Comparison of ENCODE assay signal across 10 cellular contexts in the genomic region with DNA sequence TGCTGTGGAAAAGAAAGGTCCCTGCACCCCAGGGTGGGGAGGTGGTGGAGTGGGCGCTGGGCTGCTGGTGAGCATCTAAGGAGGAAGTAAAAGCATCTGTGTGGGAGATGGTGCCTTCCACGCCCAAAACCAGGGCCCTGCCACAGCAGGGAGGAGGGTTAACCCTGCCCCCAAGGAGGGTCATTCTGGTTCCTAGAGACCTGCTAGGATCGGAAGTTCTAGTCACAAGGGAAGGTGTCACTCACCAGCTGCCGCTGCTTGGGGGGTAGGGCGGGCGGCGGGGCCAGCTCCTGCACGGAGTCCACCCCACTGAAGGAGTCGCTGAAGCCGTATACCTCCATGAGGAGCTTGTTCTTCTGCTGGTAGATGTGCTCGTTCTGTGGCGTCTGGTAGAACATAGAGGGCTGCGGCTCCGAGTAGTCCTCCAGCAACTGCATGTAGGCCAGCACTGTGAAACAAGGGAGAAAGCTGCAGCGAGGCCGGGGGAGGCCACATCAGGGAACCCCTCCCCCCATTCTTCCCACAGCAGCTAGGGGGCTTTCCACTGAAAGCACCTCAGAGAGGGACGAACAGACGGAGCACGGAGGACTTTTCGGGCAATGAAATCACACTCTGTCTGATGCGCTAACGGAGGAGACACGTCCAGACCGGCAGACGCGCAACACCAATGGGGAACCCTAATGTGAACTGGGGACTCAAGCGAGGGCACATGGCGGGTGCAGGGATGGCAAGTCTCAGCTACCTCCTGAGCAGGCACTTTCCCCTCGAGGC.
DNase-seq lines count a peak whose midpoint lies in the region; ATAC-seq and TF ChIP-seq lines count a peak whose summit lies in the region.
"Had no signal": no experiment of that assay in that cellular context is flagged by ENCODE, and none has a peak within 500 bp of the region (broad histone marks: within the 10 kb centered on the region; RNA-seq: fewer than 3 reads in every experiment).

No MANE protein-coding gene starts in this region.

- H3K9me3 Mint-ChIP-seq in activated CD4-positive, alpha-beta memory T cell treated with anti-CD3 and anti-CD28 coated beads, Interleukin-2, amount 10 ng/mL, durations not matched to agents 7 days and 5 days, result no peaks in the 10 kb centered on the region
- H3K9me3 Mint-ChIP-seq: activated naive CD4-positive, alpha-beta T cell treated with anti-CD3 and anti-CD28 coated beads, Interleukin-2, amount 10 ng/mL, durations not matched to agents 7 days and 5 days had no signal

- H3K4me2 ChIP-seq in osteoblast (ENCODE audit: insufficient read depth, low read length), result no peak overlapping the region

- no peak overlapping the region for H3K27ac ChIP-seq in osteoblast (ENCODE audit: low read depth, low read length)
- H3K27ac ChIP-seq: SK-N-MC had no signal

- H3K27me3 ChIP-seq in osteoblast (ENCODE audit: insufficient read depth, low read length), result no peaks in the 10 kb centered on the region

- no peaks in the 10 kb centered on the region for H3K79me2 ChIP-seq in osteoblast (ENCODE audit: insufficient read depth, low read length)

- intact Hi-C loops in sciatic nerve (cut with DNase I), result no loop called here

- no peak overlapping the region for H3K4me3 ChIP-seq in osteoblast (ENCODE audit: insufficient read depth, low read length)
- H3K4me3 ChIP-seq: SK-N-MC had no signal

- H3K27me3 Mint-ChIP-seq in activated CD4-positive, alpha-beta memory T cell treated with anti-CD3 and anti-CD28 coated beads, Interleukin-2, amount 10 ng/mL, durations not matched to agents 7 days and 5 days, result no peaks in the 10 kb centered on the region
- H3K27me3 Mint-ChIP-seq: activated naive CD4-positive, alpha-beta T cell treated with anti-CD3 and anti-CD28 coated beads, Interleukin-2, amount 10 ng/mL, durations not matched to agents 7 days and 5 days had no signal

- H3K4me3 Mint-ChIP-seq in activated CD4-positive, alpha-beta memory T cell treated with anti-CD3 and anti-CD28 coated beads, Interleukin-2, amount 10 ng/mL, durations not matched to agents 7 days and 5 days, result no peak overlapping the region
- H3K4me3 Mint-ChIP-seq: activated naive CD4-positive, alpha-beta T cell treated with anti-CD3 and anti-CD28 coated beads, Interleukin-2, amount 10 ng/mL, durations not matched to agents 7 days and 5 days had no signal

- H3K36me3 Mint-ChIP-seq in activated CD4-positive, alpha-beta memory T cell treated with anti-CD3 and anti-CD28 coated beads, Interleukin-2, amount 10 ng/mL, durations not matched to agents 7 days and 5 days (ENCODE audit: low read depth), result peaks cover 82% of the 10 kb centered on the region

- no peaks in the 10 kb centered on the region for H3K4me1 ChIP-seq in osteoblast (ENCODE audit: insufficient read depth, low read length)

- ATAC-seq in GM18867 (IDR thresholded peaks at IDR 0.05; ENCODE audit: unreplicated experiment), result peak; percentile 52
- peak; percentile 65 for ATAC-seq in HG02759 (IDR thresholded peaks at IDR 0.05; ENCODE audit: unreplicated experiment)
- ATAC-seq in GM21423 (IDR thresholded peaks at IDR 0.05; ENCODE audit: unreplicated experiment), result no peak
- ATAC-seq in sciatic nerve, result no peak

- H3K27ac Mint-ChIP-seq in activated CD4-positive, alpha-beta memory T cell treated with anti-CD3 and anti-CD28 coated beads, Interleukin-2, amount 10 ng/mL, durations not matched to agents 7 days and 5 days, result peak overlapping the region; percentile 14
- H3K27ac Mint-ChIP-seq: activated naive CD4-positive, alpha-beta T cell treated with anti-CD3 and anti-CD28 coated beads, Interleukin-2, amount 10 ng/mL, durations not matched to agents 7 days and 5 days had no signal

- peaks cover 26% of the 10 kb centered on the region for H3K4me1 Mint-ChIP-seq in activated CD4-positive, alpha-beta memory T cell treated with anti-CD3 and anti-CD28 coated beads, Interleukin-2, amount 10 ng/mL, durations not matched to agents 7 days and 5 days

- TF ChIP-seq CTCF in osteoblast (IDR thresholded peaks at IDR 0.05; ENCODE audit: extremely low read depth, low read depth, low read length), result no peak

- DNase-seq in activated CD4-positive, alpha-beta memory T cell treated with anti-CD3 and anti-CD28 coated beads, Interleukin-2, amount 10 ng/mL, durations not matched to agents 7 days and 5 days, result no peak
- DNase-seq in osteoblast (ENCODE audit: insufficient read length, low spot score, missing footprints) (peak; percentile 60), kidney glomerular epithelial cell (lab: John Stamatoyannopoulos, UW) (no peak), sciatic nerve (ENCODE audit: low spot score) (no peak)
- DNase-seq: activated naive CD4-positive, alpha-beta T cell treated with anti-CD3 and anti-CD28 coated beads, Interleukin-2, amount 10 ng/mL, durations not matched to agents 7 days and 5 days; stimulated activated CD4-positive, alpha-beta T cell treated with anti-CD3 and anti-CD28 coated beads, Interleukin-15, amount 100 ng/mL, for 24 hours had no signal

- H3K9me3 ChIP-seq in osteoblast (ENCODE audit: low read depth, low read length), result no peaks in the 10 kb centered on the region

- POLR2A ChIA-PET in activated CD4-positive, alpha-beta memory T cell treated with anti-CD3 and anti-CD28 coated beads, Interleukin-2, amount 10 ng/mL, durations not matched to agents 7 days and 5 days (lab: Charles Lee), result interaction anchor here (0.9 to 1.1 kb wide), 4 partner anchors 56 to 229 kb away, joined by 3 to 4 read pairs (median 3); no protein-coding TSS in a partner anchor

- CTCF ChIA-PET in activated CD4-positive, alpha-beta memory T cell treated with anti-CD3 and anti-CD28 coated beads, Interleukin-2, amount 10 ng/mL, durations not matched to agents 7 days and 5 days (lab: Charles Lee), result interaction anchor here (0.8 kb wide), 1 partner anchor 30 kb away, joined by 3 read pairs; no protein-coding TSS in a partner anchor

- peaks cover 39% of the 10 kb centered on the region for H3K36me3 ChIP-seq in osteoblast (ENCODE audit: insufficient read depth, low read length)

- H4K20me1 ChIP-seq in osteoblast (ENCODE audit: insufficient read depth, low read length), result no peaks in the 10 kb centered on the region

- H2AFZ ChIP-seq in osteoblast (ENCODE audit: low read length), result no peak overlapping the region

Comparison
In these comparisons a context has a peak if more than half of its experiments do, and no peak if none do; other contexts are left out.
1. ATAC-seq: peak in GM18867 (single experiment) and HG02759 (single experiment); none in GM21423 (single experiment) and sciatic nerve (single experiment).